In the genomic region with DNA sequence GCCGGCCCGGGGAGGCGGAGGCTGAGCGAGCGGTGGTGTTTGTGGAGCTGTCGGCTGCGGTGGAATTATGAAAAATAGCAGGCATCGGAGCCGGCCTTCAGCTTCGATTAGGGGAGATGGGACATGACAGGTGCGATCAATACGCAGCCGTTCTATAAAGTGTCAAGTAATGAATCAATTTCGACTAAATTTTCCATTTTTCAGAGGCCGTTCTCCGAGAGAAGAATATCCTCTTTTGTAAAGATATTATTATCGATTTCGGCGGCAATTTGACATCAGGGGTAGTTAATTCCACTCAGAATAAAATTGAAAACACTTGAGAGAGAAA, we compare ENCODE assay signal across 21 cellular contexts. TPM values are rescaled to one million over a fixed set of nuclear protein-coding genes. Genes with fewer than 3 reads are reported as not detected.
DNase-seq lines count a peak whose midpoint lies in the region; ATAC-seq and TF ChIP-seq lines count a peak whose summit lies in the region.
"Had no signal": no experiment of that assay in that cellular context is flagged by ENCODE, and none has a peak within 500 bp of the region (broad histone marks: within the 10 kb centered on the region; RNA-seq: fewer than 3 reads in every experiment).

No MANE protein-coding gene starts in this region.

- no peak for ATAC-seq in CD4-positive, CD25-positive, alpha-beta regulatory T cell (ENCODE audit: low read depth in 2 of 2)
- no peak for ATAC-seq in GM18502 (IDR thresholded peaks at IDR 0.05; ENCODE audit: poor library complexity, unreplicated experiment)
- ATAC-seq: activated naive CD8-positive, alpha-beta T cell treated with anti-CD3 and anti-CD28 coated beads, Interleukin-2, amount 50 U/mL, for 24 hours; PC-3 had no signal

- H3K4me3 Mint-ChIP-seq in CD4-positive, CD25-positive, alpha-beta regulatory T cell, result no peak overlapping the region
- H3K4me3 Mint-ChIP-seq in glutamatergic neuron (ENCODE audit: unreplicated experiment), result peak overlapping the region; percentile 67
- H3K4me3 Mint-ChIP-seq: activated naive CD8-positive, alpha-beta T cell treated with anti-CD3 and anti-CD28 coated beads, Interleukin-2, amount 50 U/mL, for 24 hours; nephron had no signal

- no peak for TF ChIP-seq CTCF in HEK293 (tag by site-specific recombination; IDR thresholded peaks at IDR 0.05)
- TF ChIP-seq CTCF in glutamatergic neuron (IDR thresholded peaks at IDR 0.05; ENCODE audit: partially characterized antibody, unreplicated experiment), result no peak

- H3K4me3 ChIP-seq in CD4-positive, CD25-positive, alpha-beta regulatory T cell (ENCODE audit: low read depth, low read length), result no peak overlapping the region
- no peak overlapping the region for H3K4me3 ChIP-seq in HEK293 (ENCODE audit: low read depth, low read length)
- H3K4me3 ChIP-seq: sigmoid colon had no signal

- no peak overlapping the region for H3K27ac ChIP-seq in CD4-positive, CD25-positive, alpha-beta regulatory T cell (ENCODE audit: insufficient read depth, low read length, poor library complexity, severe bottlenecking)
- H3K27ac ChIP-seq in HEK293 (ENCODE audit: extremely low read depth, low read depth, low read length), result no peak overlapping the region
- H3K27ac ChIP-seq: sigmoid colon had no signal

- DNase-seq in CD4-positive, CD25-positive, alpha-beta regulatory T cell, result no peak
- DNase-seq in glutamatergic neuron (no peak), NCI-H748 (lab: John Stamatoyannopoulos, UW; ENCODE audit: unreplicated experiment) (no peak), NCI-H748 treated with DMSO at 0.1 percent for 48 hours (lab: John Stamatoyannopoulos, UW) (no peak)
- DNase-seq: activated CD4-positive, alpha-beta T cell treated with anti-CD3 and anti-CD28 coated beads for 48 hours; activated naive CD8-positive, alpha-beta T cell treated with anti-CD3 and anti-CD28 coated beads, Interleukin-2, amount 50 U/mL, for 24 hours; left cardiac atrium; mesendoderm; NCI-H1417 treated with DMSO at 0.1 percent for 48 hours; PC-3; SHP77; sigmoid colon; stimulated activated naive B cell treated with anti-CD40 and anti-IgM and Interleukin-4, amounts not matched to agents 10 μg/mL and 1 μg/mL and 100 μg/mL, for 72 hours had no signal

- no peaks in the 10 kb centered on the region for H3K9me3 ChIP-seq in CD4-positive, CD25-positive, alpha-beta regulatory T cell (ENCODE audit: control insufficient read depth in 2 of 2, low read length in 2 of 2)
- H3K9me3 ChIP-seq in HEK293 (ENCODE audit: control insufficient read depth, insufficient read depth, low read depth, low read length), result no peaks in the 10 kb centered on the region
- H3K9me3 ChIP-seq: sigmoid colon had no signal

- peaks cover 0 to 4% (median 0%) of the 10 kb centered on the region in 7 donors for H3K9me3 Mint-ChIP-seq in CD4-positive, CD25-positive, alpha-beta regulatory T cell
- H3K9me3 Mint-ChIP-seq in glutamatergic neuron (ENCODE audit: unreplicated experiment), result peaks cover 21% of the 10 kb centered on the region
- H3K9me3 Mint-ChIP-seq: activated naive CD8-positive, alpha-beta T cell treated with anti-CD3 and anti-CD28 coated beads, Interleukin-2, amount 50 U/mL, for 24 hours; activated T-helper 2 cell treated with anti-CD3 and anti-CD28 coated beads, Interferon-gamma antibody, Interleukin-2, Interleukin-4, amounts not matched to agents 10 μg/mL and 5 μg/mL and 100 μg/mL, durations not matched to agents 14 hours and 24 hours and 36 hours; IgD-negative memory B cell; nephron; stimulated activated naive B cell treated with anti-CD40 and anti-IgM and Interleukin-4, amounts not matched to agents 10 μg/mL and 1 μg/mL and 100 μg/mL, for 72 hours had no signal

- peak overlapping the region; percentile 27 to 90 (median 86) for H3K27ac Mint-ChIP-seq in CD4-positive, CD25-positive, alpha-beta regulatory T cell
- H3K27ac Mint-ChIP-seq in glutamatergic neuron (ENCODE audit: unreplicated experiment), result peak overlapping the region; percentile 69
- H3K27ac Mint-ChIP-seq: activated T-helper 2 cell treated with anti-CD3 and anti-CD28 coated beads, Interferon-gamma antibody, Interleukin-2, Interleukin-4, amounts not matched to agents 10 μg/mL and 5 μg/mL and 100 μg/mL, durations not matched to agents 14 hours and 24 hours and 36 hours; brain; CD14-positive monocyte; nephron had no signal

- POLR2A ChIA-PET in HEK293 (lab: Yijun Ruan, JAX), result no interaction called here

- peaks cover 0 to 69% (median 38%) of the 10 kb centered on the region in 4 donors for H3K4me1 Mint-ChIP-seq in CD4-positive, CD25-positive, alpha-beta regulatory T cell
- H3K4me1 Mint-ChIP-seq in glutamatergic neuron (ENCODE audit: low read depth, unreplicated experiment), result peaks cover 56% of the 10 kb centered on the region

- peaks cover 30% of the 10 kb centered on the region for H3K27me3 Mint-ChIP-seq in CD4-positive, CD25-positive, alpha-beta regulatory T cell
- H3K27me3 Mint-ChIP-seq in glutamatergic neuron (ENCODE audit: unreplicated experiment), result peaks cover 27% of the 10 kb centered on the region

- no peaks in the 10 kb centered on the region for H3K36me3 Mint-ChIP-seq in CD4-positive, CD25-positive, alpha-beta regulatory T cell
- H3K36me3 Mint-ChIP-seq in glutamatergic neuron (ENCODE audit: unreplicated experiment), result no peaks in the 10 kb centered on the region
- H3K36me3 Mint-ChIP-seq: brain; IgD-negative memory B cell; stimulated activated naive B cell treated with anti-CD40 and anti-IgM and Interleukin-4, amounts not matched to agents 10 μg/mL and 1 μg/mL and 100 μg/mL, for 72 hours had no signal

- H3K4me1 ChIP-seq in CD4-positive, CD25-positive, alpha-beta regulatory T cell (ENCODE audit: control insufficient read depth, insufficient read depth, low read length, poor library complexity, severe bottlenecking), result peaks cover 39% of the 10 kb centered on the region
- H3K4me1 ChIP-seq in HEK293 (ENCODE audit: control insufficient read depth, insufficient read depth, low read length), result peaks cover 7% of the 10 kb centered on the region

- peaks cover 4% of the 10 kb centered on the region for H3K27me3 ChIP-seq in CD4-positive, CD25-positive, alpha-beta regulatory T cell (ENCODE audit: control insufficient read depth, insufficient read depth, low read length)

- H3K36me3 ChIP-seq in CD4-positive, CD25-positive, alpha-beta regulatory T cell (ENCODE audit: control insufficient read depth, insufficient read depth, low read length), result no peaks in the 10 kb centered on the region
- no peaks in the 10 kb centered on the region for H3K36me3 ChIP-seq in HEK293 (ENCODE audit: control insufficient read depth in 2 of 2, insufficient read depth in 1 of 2, low read length in 2 of 2)
- H3K36me3 ChIP-seq: sigmoid colon had no signal

- CTCF ChIA-PET in HEK293 (lab: Yijun Ruan, JAX), result interaction anchor here (0.5 to 3.5 kb wide), 4 partner anchors 12 to 242 kb away, joined by 3 to 22 read pairs (median 3); no protein-coding TSS in a partner anchor

TF ChIP-seq in HEK293, 187 proteins besides CTCF, POLR2A, EP300 and RAD21:
- no peak for TF ChIP-seq ZNF561 (tag by site-specific recombination; IDR thresholded peaks at IDR 0.05; ENCODE audit: borderline replicate concordance)
- no peak for TF ChIP-seq ZNF555 (tag by site-specific recombination; conservative IDR thresholded peaks at IDR 0.05)
- TF ChIP-seq ZNF596 (tag by site-specific recombination; IDR thresholded peaks at IDR 0.05), result peak; percentile 3; the same call in 1 of the 2 replicates

RNA-seq across cellular contexts. Expression of a gene that starts 4.8 kb away (rescaled TPM):
- 4.7 TPM for total RNA-seq in CD4-positive, CD25-positive, alpha-beta regulatory T cell
- polyA plus RNA-seq in CD4-positive, CD25-positive, alpha-beta regulatory T cell, result not detected
- 1.6 TPM for total RNA-seq in glutamatergic neuron (ENCODE audit: unreplicated experiment)
- total RNA-seq: MCF 10A, sigmoid colon had no signal
- polyA plus RNA-seq: CD14-positive monocyte, IgD-negative memory B cell had no signal

RNA-seq across cellular contexts. Expression of a gene that starts 26.0 kb away (rescaled TPM):
- total RNA-seq in CD4-positive, CD25-positive, alpha-beta regulatory T cell, result 94.0 TPM
- 100 to 1,000 TPM; 184 to 261 (median 237) TPM for polyA plus RNA-seq in CD4-positive, CD25-positive, alpha-beta regulatory T cell
- 139 TPM for total RNA-seq in glutamatergic neuron (ENCODE audit: unreplicated experiment)

RNA-seq across cellular contexts. Expression of a gene that starts 50.1 kb away (rescaled TPM):
- total RNA-seq in CD4-positive, CD25-positive, alpha-beta regulatory T cell, result 1,312 TPM
- polyA plus RNA-seq in CD4-positive, CD25-positive, alpha-beta regulatory T cell, result 100 to 1,000 TPM; 162 to 187 (median 180) TPM
- 78.7 TPM for total RNA-seq in glutamatergic neuron (ENCODE audit: unreplicated experiment)

RNA-seq across cellular contexts. Expression of a gene that starts 56.0 kb away (rescaled TPM):
- 4.9 TPM for total RNA-seq in CD4-positive, CD25-positive, alpha-beta regulatory T cell
- polyA plus RNA-seq in CD4-positive, CD25-positive, alpha-beta regulatory T cell, result 10 to 100 TPM; 10.6 to 17.9 (median 16.4) TPM
- not detected for total RNA-seq in glutamatergic neuron (ENCODE audit: unreplicated experiment)
- total RNA-seq: MCF 10A, sigmoid colon had no signal

Comparison
In these comparisons a context has a peak if more than half of its experiments do, and no peak if none do; other contexts are left out.
1. RNA of a gene that starts 50.1 kb away (total RNA-seq): 1,312 TPM in CD4-positive, CD25-positive, alpha-beta regulatory T cell (single experiment); 78.7 TPM in glutamatergic neuron (single experiment); every median in the first group is over 10 times any median in the second.